Comparison of ENCODE assay signal across 1 cellular context in the genomic region with DNA sequence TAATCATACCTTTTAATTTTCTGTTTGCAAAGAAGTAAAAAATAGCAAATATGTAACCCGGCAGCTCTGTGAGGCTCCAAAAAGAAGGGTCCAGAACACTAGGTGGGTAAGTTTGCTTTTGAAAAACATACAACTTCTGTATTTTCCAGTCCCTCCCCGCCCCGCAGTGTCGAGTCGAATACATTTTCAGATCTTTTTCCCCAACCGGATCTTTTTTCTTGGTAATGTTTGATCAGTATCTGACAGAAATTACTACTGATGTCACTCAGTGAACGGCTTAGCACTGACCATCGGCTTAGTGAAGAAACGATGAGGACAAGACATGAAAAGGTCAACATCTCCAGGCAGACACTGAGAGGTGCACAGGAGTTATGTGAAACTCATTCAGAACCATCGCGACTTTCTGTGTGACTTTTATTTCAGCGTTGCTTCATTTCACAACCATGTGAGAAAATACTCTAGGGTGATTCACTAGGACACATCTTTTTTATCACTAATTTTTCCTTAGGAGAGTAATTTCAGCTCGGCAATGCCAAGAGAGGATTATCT.
A peak's percentile ranks its signal among the peaks of the same experiment; 100 is the strongest.
TF ChIP-seq lines count a peak whose summit lies in the region.

No MANE protein-coding gene starts in this region.

TF ChIP-seq in H1, 55 proteins besides CTCF, POLR2A, EP300 and RAD21 (continued from another document):
- TF ChIP-seq RNF2 (IDR thresholded peaks at IDR 0.05; ENCODE audit: borderline replicate concordance, low read depth, low read length, missing control alignments, poor library complexity, severe bottlenecking): peak; percentile 58
- peak; percentile 18 for TF ChIP-seq EZH2 (IDR thresholded peaks at IDR 0.05; ENCODE audit: low read depth, low read length, severe bottlenecking)
- TF ChIP-seq SUZ12 (IDR thresholded peaks at IDR 0.05; ENCODE audit: low read length): peak; percentile 88
- no peak for TF ChIP-seq JUND (IDR thresholded peaks at IDR 0.05; ENCODE audit: low read length)
- no peak for TF ChIP-seq PHF8 (conservative IDR thresholded peaks at IDR 0.05; ENCODE audit: low read depth, low read length)
